17 cellular contexts compared by ENCODE assay signal in the genomic region with DNA sequence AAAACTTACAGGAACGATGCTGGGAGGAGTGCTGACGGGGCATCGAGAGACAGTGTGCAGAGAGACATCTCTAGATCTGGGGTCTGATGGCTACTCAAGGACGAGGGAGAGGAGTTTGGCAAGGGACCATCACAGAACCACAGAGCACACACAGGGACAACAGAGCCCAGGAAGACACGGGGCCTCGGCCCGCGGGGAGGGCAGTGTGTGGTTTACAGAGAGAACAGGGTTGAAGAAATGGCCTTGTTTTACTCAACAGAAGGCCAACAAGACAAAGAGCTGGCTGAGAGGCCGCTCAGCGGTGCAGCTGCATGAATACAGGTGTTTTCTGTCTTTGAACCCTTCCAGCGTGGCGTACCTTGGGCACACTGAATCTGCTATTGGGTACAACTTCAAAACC. TPM values are rescaled to one million over a fixed set of nuclear protein-coding genes. Genes with fewer than 3 reads are reported as not detected.
A peak's percentile ranks its signal among the peaks of the same experiment; 100 is the strongest.
DNase-seq lines count a peak whose midpoint lies in the region; ATAC-seq and TF ChIP-seq lines count a peak whose summit lies in the region.
"Had no signal": no experiment of that assay in that cellular context is flagged by ENCODE, and none has a peak within 500 bp of the region (broad histone marks: within the 10 kb centered on the region; RNA-seq: fewer than 3 reads in every experiment).

No MANE protein-coding gene starts in this region.

- H3F3A ChIP-seq in neural progenitor cell (ENCODE audit: low read depth) = no peaks in the 10 kb centered on the region

- H3K27ac Mint-ChIP-seq in neural progenitor cell = peak overlapping the region; percentile 82

- TF ChIP-seq CTCF in left ventricle myocardium inferior (IDR thresholded peaks at IDR 0.05; ENCODE audit: borderline replicate concordance) (no peak), neural progenitor cell (IDR thresholded peaks at IDR 0.05) (no peak), RWPE1 (conservative IDR thresholded peaks at IDR 0.05; ENCODE audit: low read depth) (no peak)

- ATAC-seq in left ventricle myocardium superior (no peak), HG03521 (IDR thresholded peaks at IDR 0.05; ENCODE audit: unreplicated experiment) (no peak), HG02970 (IDR thresholded peaks at IDR 0.05; ENCODE audit: low FRiP score, unreplicated experiment) (no peak)

- H3K4me1 Mint-ChIP-seq in neural progenitor cell = peaks cover 3% of the 10 kb centered on the region

- no peaks in the 10 kb centered on the region for H3K36me3 Mint-ChIP-seq in neural progenitor cell

- H3K36me3 ChIP-seq in left ventricle myocardium inferior (peaks cover 34% of the 10 kb centered on the region), neural progenitor cell (no peaks in the 10 kb centered on the region)

- H3K9me3 Mint-ChIP-seq in neural progenitor cell = no peaks in the 10 kb centered on the region

- H3K79me2 ChIP-seq in neural progenitor cell (ENCODE audit: low read depth) = no peaks in the 10 kb centered on the region

- H3K4me3 ChIP-seq in left ventricle myocardium inferior (no peak overlapping the region), neural progenitor cell (no peak overlapping the region)

- peaks cover 4% of the 10 kb centered on the region for H3K27me3 Mint-ChIP-seq in neural progenitor cell (ENCODE audit: insufficient read depth, low read depth)

- CTCF ChIA-PET in RWPE1 (lab: Yijun Ruan, JAX) = interaction anchor here (0.6 kb wide), 1 partner anchor 221 kb away, joined by 3 read pairs; no protein-coding TSS in a partner anchor

- H4K20me1 ChIP-seq in neural progenitor cell (ENCODE audit: low read depth) = no peaks in the 10 kb centered on the region

- peak overlapping the region; percentile 71 for H3K4me3 Mint-ChIP-seq in neural progenitor cell

- POLR2A ChIA-PET in RWPE1 (lab: Yijun Ruan, JAX; ENCODE audit: low non-redundant PET) = no interaction called here

- H3K9ac ChIP-seq in neural progenitor cell = no peak overlapping the region

- intact Hi-C loops in left ventricle myocardium superior (cut with micrococcal nuclease) (no loop called here), left ventricle myocardium inferior (cut with micrococcal nuclease) (no loop called here)

- H3K4me1 ChIP-seq in left ventricle myocardium inferior (peaks cover 15% of the 10 kb centered on the region), neural progenitor cell (no peaks in the 10 kb centered on the region)

- no peak overlapping the region for H2AFZ ChIP-seq in neural progenitor cell (replicated peaks)

- H3K4me2 ChIP-seq in neural progenitor cell = no peak overlapping the region

- H3K9me3 ChIP-seq in left ventricle myocardium inferior (replicated peaks) (no peaks in the 10 kb centered on the region), neural progenitor cell (ENCODE audit: low read depth) (no peaks in the 10 kb centered on the region)

- H3K27me3 ChIP-seq in left ventricle myocardium inferior (ENCODE audit: low read depth) (no peaks in the 10 kb centered on the region), neural progenitor cell (no peaks in the 10 kb centered on the region)

- DNase-seq in left ventricle myocardium superior (peak; percentile 25), left ventricle myocardium inferior (no peak), neural progenitor cell (ENCODE audit: low spot score) (no peak), D341Med (ENCODE audit: low spot score) (no peak), RWPE1 (ENCODE audit: low spot score) (no peak)
- DNase-seq: 8988T; DMS 273 treated with DMSO at 0.1 percent for 48 hours; H7; NCI-H1417; NCI-H187 treated with DMSO at 0.1 percent for 48 hours; NCI-H446; NK-92 treated with Interleukin-12 subunit alpha and Interleukin-12 subunit beta, amount 100 ng/mL, for 24 hours; RPMI8226 had no signal

- H3K27ac ChIP-seq in left ventricle myocardium inferior (replicated peaks) = no peak overlapping the region
- H3K27ac ChIP-seq in cingulate gyrus (ENCODE audit: low read depth, low read length) = peak overlapping the region; percentile 29
- no peak overlapping the region for H3K27ac ChIP-seq in neural progenitor cell
- H3K27ac ChIP-seq in RWPE1 = no peak overlapping the region
- H3K27ac ChIP-seq: HL-60 had no signal

RNA-seq across cellular contexts. Expression of gene BID, which starts 20.5 kb away (rescaled TPM):
- total RNA-seq in left ventricle myocardium superior (25.4 TPM), left ventricle myocardium inferior (14.5 TPM), neural progenitor cell (ENCODE audit: low replicate concordance) (16.6 and 29.2 TPM in 2 replicates)
